8 cellular contexts compared by ENCODE assay signal in the genomic region with DNA sequence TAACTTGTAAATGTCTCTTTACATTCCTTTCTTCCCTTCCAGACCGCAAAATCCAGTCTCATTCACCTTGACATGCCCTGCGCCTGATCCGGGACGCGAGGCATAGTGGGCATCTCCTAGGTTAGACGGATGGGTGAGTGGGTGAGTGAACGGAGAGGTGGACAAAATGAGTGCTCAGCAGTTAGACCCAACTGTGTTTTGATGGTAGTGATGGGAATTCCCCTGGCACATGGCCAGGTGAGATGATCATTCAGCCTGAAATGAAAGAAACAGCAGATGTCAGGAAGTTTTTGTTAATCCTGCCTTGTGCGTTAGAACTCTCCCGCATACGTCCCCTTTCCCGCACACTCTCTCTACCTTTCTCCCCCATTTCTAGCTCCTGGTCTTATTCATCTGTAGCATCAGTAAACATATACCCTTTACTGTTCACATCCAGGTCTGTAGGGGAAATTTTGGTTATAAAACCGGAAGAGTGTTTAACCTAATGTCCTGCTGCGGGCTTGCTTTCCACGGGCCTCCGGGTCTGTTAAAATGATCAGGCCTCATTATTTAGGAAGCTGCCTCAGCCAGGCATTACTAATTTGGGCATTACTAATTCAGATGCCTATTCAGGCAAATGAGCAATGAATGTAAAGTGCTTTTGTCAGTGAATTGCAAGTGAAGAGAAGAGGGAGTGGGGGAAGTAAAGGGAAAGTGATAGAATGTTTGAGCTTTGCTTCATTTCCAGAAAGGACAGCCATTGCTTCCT.
DNase-seq lines count a peak whose midpoint lies in the region; ATAC-seq and TF ChIP-seq lines count a peak whose summit lies in the region.

No MANE protein-coding gene starts in this region.

- no peak overlapping the region for H3K27ac ChIP-seq in CD4-positive, alpha-beta T cell (ENCODE audit: low read depth, low read length)
- peak overlapping the region; percentile 54 for H3K27ac ChIP-seq in OCI-LY7 (ENCODE audit: low read depth, low read length, poor library complexity, severe bottlenecking)

- intact Hi-C loops in CD4-positive, alpha-beta T cell (cut with DNase I, micrococcal nuclease) = loop anchor here in 1 of 2 experiments (5.0 kb wide), 1 partner anchor 210 kb away; no protein-coding TSS in a partner anchor
- intact Hi-C loops in OCI-LY7 (cut with micrococcal nuclease; ENCODE audit: unreplicated experiment) = no loop called here

- peak overlapping the region; percentile 18 for H3K4me3 Mint-ChIP-seq in CD4-positive, alpha-beta T cell
- peak overlapping the region in 4 of 10 donors; percentile 0 to 68 (median 27) for H3K4me3 Mint-ChIP-seq in naive thymus-derived CD8-positive, alpha-beta T cell

- H3K9me2 ChIP-seq in OCI-LY7 (ENCODE audit: insufficient read depth, low read length) = no peaks in the 10 kb centered on the region

- peaks cover 61% of the 10 kb centered on the region for H3K4me1 ChIP-seq in OCI-LY7 (ENCODE audit: insufficient read depth, low read length, poor library complexity, severe bottlenecking)

- in situ Hi-C loops in astrocyte of the cerebellum (cut with HindIII; ENCODE audit: low sequenced_read_pairs) = no loop called here

- peak overlapping the region; percentile 63 for H3K27ac Mint-ChIP-seq in CD4-positive, alpha-beta T cell
- H3K27ac Mint-ChIP-seq in naive thymus-derived CD8-positive, alpha-beta T cell = peak overlapping the region in 6 of 10 donors; percentile 3 to 83 (median 24)

- no peaks in the 10 kb centered on the region for H3K27me3 Mint-ChIP-seq in CD4-positive, alpha-beta T cell
- H3K27me3 Mint-ChIP-seq in naive thymus-derived CD8-positive, alpha-beta T cell = no peaks in the 10 kb centered on the region

- no peaks in the 10 kb centered on the region for H4K20me1 ChIP-seq in OCI-LY7 (ENCODE audit: insufficient read depth, low read length)

- no peaks in the 10 kb centered on the region for H3K9me3 ChIP-seq in CD4-positive, alpha-beta T cell (ENCODE audit: control insufficient read depth, low read length)
- no peaks in the 10 kb centered on the region for H3K9me3 ChIP-seq in OCI-LY7 (ENCODE audit: low read length)

- H3K4me1 Mint-ChIP-seq in CD4-positive, alpha-beta T cell (ENCODE audit: low read depth) = peaks cover 44% of the 10 kb centered on the region
- peaks cover 6 to 35% (median 16%) of the 10 kb centered on the region in 4 donors for H3K4me1 Mint-ChIP-seq in naive thymus-derived CD8-positive, alpha-beta T cell

- no TSS peak for BruUV-seq in OCI-LY7 (replicated peaks; lab: Mats Ljungman, UMichigan)

- no peaks in the 10 kb centered on the region for H3K9me3 Mint-ChIP-seq in CD4-positive, alpha-beta T cell
- H3K9me3 Mint-ChIP-seq in naive thymus-derived CD8-positive, alpha-beta T cell = no peaks in the 10 kb centered on the region

- POLR2A ChIA-PET in CD4-positive, alpha-beta T cell (lab: Charles Lee) = no interaction called here
- POLR2A ChIA-PET in OCI-LY7 (lab: Charles Lee) = interaction anchor here (0.8 to 1.4 kb wide), 4 partner anchors 11 to 14 kb away, joined by 3 to 4 read pairs (median 4); no protein-coding TSS in a partner anchor
- POLR2A ChIA-PET in naive thymus-derived CD8-positive, alpha-beta T cell (lab: Charles Lee) = no interaction called here

- peak; percentile 69 for ATAC-seq in CD4-positive, alpha-beta T cell (ENCODE audit: poor library complexity)
- peak; percentile 58 for ATAC-seq in GM21529 (IDR thresholded peaks at IDR 0.05; ENCODE audit: unreplicated experiment)
- peak in 1 of 2 donors; percentile 68 for ATAC-seq in naive thymus-derived CD8-positive, alpha-beta T cell

- no peaks in the 10 kb centered on the region for H3K79me2 ChIP-seq in OCI-LY7 (ENCODE audit: insufficient read depth, low read depth, low read length)

- no peaks in the 10 kb centered on the region; the same call in 1 of the 2 replicates for H3K36me3 ChIP-seq in OCI-LY7 (ENCODE audit: insufficient read depth, low read length)

- CTCF ChIA-PET in CD4-positive, alpha-beta T cell (lab: Charles Lee) = interaction anchor here (1.1 kb wide), 1 partner anchor 211 kb away, joined by 3 read pairs; no protein-coding TSS in a partner anchor
- CTCF ChIA-PET in OCI-LY7 (lab: Charles Lee; ENCODE audit: unreplicated experiment) = interaction anchor here (1.2 kb wide), 1 partner anchor 11 kb away, joined by 3 read pairs; no protein-coding TSS in a partner anchor

- TF ChIP-seq CTCF in CD4-positive, alpha-beta T cell (IDR thresholded peaks at IDR 0.05) = no peak
- TF ChIP-seq CTCF in OCI-LY7 (conservative IDR thresholded peaks at IDR 0.05; ENCODE audit: low read length) (no peak), astrocyte of the cerebellum (IDR thresholded peaks at IDR 0.05; ENCODE audit: low read depth, low read length, missing control alignments) (no peak)

- H3K27me3 ChIP-seq in CD4-positive, alpha-beta T cell (ENCODE audit: control insufficient read depth, insufficient read depth, low read length) = no peaks in the 10 kb centered on the region

- H3K4me3 ChIP-seq in OCI-LY7 (ENCODE audit: low read depth, low read length, poor library complexity, severe bottlenecking) = peak overlapping the region; percentile 39
- no peak overlapping the region for H3K4me3 ChIP-seq in astrocyte of the cerebellum (ENCODE audit: low read depth, low read length)

- peaks cover 21% of the 10 kb centered on the region for H3K36me3 Mint-ChIP-seq in CD4-positive, alpha-beta T cell (ENCODE audit: low read depth)
- H3K36me3 Mint-ChIP-seq in naive thymus-derived CD8-positive, alpha-beta T cell = peaks cover 2 to 20% (median 4%) of the 10 kb centered on the region in 3 donors

- peak overlapping the region; percentile 29; the same call in 1 of the 2 replicates for H2AFZ ChIP-seq in OCI-LY7 (ENCODE audit: low read length)

- DNase-seq in CD4-positive, alpha-beta T cell = peak in 7 of 10 experiments; percentile 8 to 37 (median 29)
- peak; percentile 42 for DNase-seq in OCI-LY7 (ENCODE audit: low spot score)
- peak; percentile 51 for DNase-seq in astrocyte of the cerebellum (ENCODE audit: low read depth)
- peak in 6 of 10 donors; percentile 1 to 23 (median 12) for DNase-seq in naive thymus-derived CD8-positive, alpha-beta T cell
- DNase-seq in DMS79 treated with DMSO at 0.1 percent for 48 hours (lab: John Stamatoyannopoulos, UW) = no peak
- no peak for DNase-seq in epidermal melanocyte (ENCODE audit: insufficient read length, low spot score)
- DNase-seq in hepatic stellate cell (ENCODE audit: low spot score) = no peak

- H3K4me2 ChIP-seq in OCI-LY7 (ENCODE audit: low read length) = peak overlapping the region; percentile 61

Comparison
In these comparisons a context has a peak if more than half of its experiments do, and no peak if none do; other contexts are left out.
1. DNase-seq: peak in CD4-positive, alpha-beta T cell (7 of 10), OCI-LY7 (single experiment), astrocyte of the cerebellum (single experiment) and naive thymus-derived CD8-positive, alpha-beta T cell (6 of 10); none in DMS79 treated with DMSO at 0.1 percent for 48 hours (single experiment), epidermal melanocyte (single experiment) and hepatic stellate cell (single experiment).